8 cellular contexts compared by ENCODE assay signal in the genomic region with DNA sequence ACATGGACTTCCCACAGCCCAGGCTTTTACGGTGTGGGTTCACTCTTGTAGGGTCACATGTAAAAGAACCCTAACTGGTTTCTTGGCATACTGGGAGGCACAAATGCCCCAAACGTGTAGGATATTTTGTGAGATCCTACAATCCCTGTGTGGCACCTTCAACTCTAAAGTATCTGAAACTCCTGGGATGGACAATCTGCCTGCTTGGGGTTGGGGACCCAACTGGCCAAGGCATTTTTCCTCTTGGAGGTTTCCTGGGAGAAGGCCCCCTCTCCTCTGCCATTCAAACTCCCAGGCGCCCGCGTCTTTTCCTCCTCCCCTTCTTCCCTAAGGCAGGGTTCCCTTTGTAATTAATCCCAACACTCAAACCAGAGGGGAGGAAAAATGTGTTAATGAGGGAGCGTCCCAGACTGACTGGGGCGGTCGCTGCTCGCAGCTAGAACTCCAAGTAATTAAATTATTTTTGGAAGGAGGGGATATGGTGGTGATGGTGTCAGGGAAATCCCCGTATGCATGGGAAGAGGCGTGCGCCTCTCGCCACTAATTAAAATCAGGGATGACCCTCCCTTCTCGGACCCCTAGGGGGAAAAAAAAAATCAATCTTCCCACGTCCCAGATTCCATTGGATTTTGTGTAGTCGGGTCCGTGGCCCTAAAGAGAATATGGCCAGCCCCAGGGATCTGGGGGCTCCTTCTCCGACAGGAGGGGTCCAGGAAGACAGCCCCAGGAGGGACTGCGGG. TPM values are rescaled to one million over a fixed set of nuclear protein-coding genes. Genes with fewer than 3 reads are reported as not detected.
DNase-seq lines count a peak whose midpoint lies in the region; ATAC-seq and TF ChIP-seq lines count a peak whose summit lies in the region.

No MANE protein-coding gene starts in this region.

- POLR2A ChIA-PET in HEK293T (lab: Yijun Ruan, JAX): no interaction called here

- H3F3A ChIP-seq in smooth muscle cell (ENCODE audit: low read depth): no peaks in the 10 kb centered on the region

- no peak for DNase-seq in HEK293T (ENCODE audit: extremely low spot score)
- DNase-seq in adipocyte (ENCODE audit: low read depth): no peak
- no peak for DNase-seq in smooth muscle cell (lab: John Stamatoyannopoulos, UW; ENCODE audit: unreplicated experiment)
- no peak for DNase-seq in COLO829 (ENCODE audit: low spot score)
- no peak for DNase-seq in T1000 (lab: John Stamatoyannopoulos, UW)
- no peak for DNase-seq in HUDEP-2 (lab: John Stamatoyannopoulos, UW; ENCODE audit: unreplicated experiment in 76 of 76)

- 19% methylated on average over 19 of the region's 19 CpGs for WGBS in smooth muscle cell (ENCODE audit: low lambda C conversion rate)

- peaks cover 6% of the 10 kb centered on the region for H4K20me1 ChIP-seq in smooth muscle cell (ENCODE audit: low read depth)

- TF ChIP-seq CTCF in smooth muscle cell (IDR thresholded peaks at IDR 0.05; ENCODE audit: borderline replicate concordance, insufficient read depth, poor library complexity, severe bottlenecking): no peak

- H3K27ac ChIP-seq in iPS-20b (ENCODE audit: low read length) (peak overlapping the region; percentile 88), smooth muscle cell (ENCODE audit: low read depth) (peak overlapping the region; percentile 54)

- H3K9me3 ChIP-seq in adipocyte (ENCODE audit: control insufficient read depth, low read length) (no peaks in the 10 kb centered on the region), iPS-20b (ENCODE audit: insufficient read depth, low read depth, low read length) (no peaks in the 10 kb centered on the region), smooth muscle cell (replicated peaks; ENCODE audit: low read depth) (no peaks in the 10 kb centered on the region)

- H3K4me1 ChIP-seq in adipocyte (ENCODE audit: control insufficient read depth, insufficient read depth, low read length): no peaks in the 10 kb centered on the region
- peaks cover 40% of the 10 kb centered on the region for H3K4me1 ChIP-seq in iPS-20b (ENCODE audit: insufficient read depth, low read length)
- peaks cover 44% of the 10 kb centered on the region for H3K4me1 ChIP-seq in smooth muscle cell (ENCODE audit: low read depth)

- peaks cover 6% of the 10 kb centered on the region for H3K79me2 ChIP-seq in smooth muscle cell (ENCODE audit: low read depth)

- H3K27me3 ChIP-seq in adipocyte (replicated peaks; ENCODE audit: control insufficient read depth, insufficient read depth, low read length) (peaks cover 67% of the 10 kb centered on the region), iPS-20b (ENCODE audit: insufficient read depth, low read length) (no peaks in the 10 kb centered on the region), smooth muscle cell (ENCODE audit: low read depth) (no peaks in the 10 kb centered on the region)

- ATAC-seq in HG02973 (IDR thresholded peaks at IDR 0.05; ENCODE audit: unreplicated experiment): no peak

- H3K36me3 ChIP-seq in adipocyte (ENCODE audit: control insufficient read depth, insufficient read depth, low read length, severe bottlenecking) (no peaks in the 10 kb centered on the region), iPS-20b (ENCODE audit: insufficient read depth, low read depth, low read length) (no peaks in the 10 kb centered on the region), smooth muscle cell (ENCODE audit: low read depth) (no peaks in the 10 kb centered on the region)

- H3K9ac ChIP-seq in adipocyte (ENCODE audit: low read length): no peak overlapping the region
- peak overlapping the region; percentile 89 for H3K9ac ChIP-seq in iPS-20b (ENCODE audit: low read depth, low read length)
- H3K9ac ChIP-seq in smooth muscle cell (ENCODE audit: low read depth): peak overlapping the region; percentile 93

- H3K4me2 ChIP-seq in smooth muscle cell: peak overlapping the region; percentile 99

- H3K4me3 ChIP-seq in adipocyte (ENCODE audit: low read length) (peak overlapping the region; percentile 47), iPS-20b (ENCODE audit: low read length) (peak overlapping the region; percentile 81), smooth muscle cell (peak overlapping the region; percentile 99)

- peak overlapping the region; percentile 92 for H2AFZ ChIP-seq in smooth muscle cell (ENCODE audit: low read depth)

- CTCF ChIA-PET in HEK293T (lab: Yijun Ruan, JAX): no interaction called here

TF ChIP-seq in HEK293T, 16 proteins besides CTCF, POLR2A, EP300 and RAD21:
- TF ChIP-seq NFRKB (IDR thresholded peaks at IDR 0.05): no peak
- TF ChIP-seq ZNF384 (IDR thresholded peaks at IDR 0.05): no peak
- TF ChIP-seq FOXA1 (IDR thresholded peaks at IDR 0.05): no peak
- TF ChIP-seq ELF4 (IDR thresholded peaks at IDR 0.05): no peak
- TF ChIP-seq L3MBTL2 (conservative IDR thresholded peaks at IDR 0.05): 0 out of 2 replicates have a peak, but pooled peaks have one; percentile 29
- TF ChIP-seq, protein P1, sequence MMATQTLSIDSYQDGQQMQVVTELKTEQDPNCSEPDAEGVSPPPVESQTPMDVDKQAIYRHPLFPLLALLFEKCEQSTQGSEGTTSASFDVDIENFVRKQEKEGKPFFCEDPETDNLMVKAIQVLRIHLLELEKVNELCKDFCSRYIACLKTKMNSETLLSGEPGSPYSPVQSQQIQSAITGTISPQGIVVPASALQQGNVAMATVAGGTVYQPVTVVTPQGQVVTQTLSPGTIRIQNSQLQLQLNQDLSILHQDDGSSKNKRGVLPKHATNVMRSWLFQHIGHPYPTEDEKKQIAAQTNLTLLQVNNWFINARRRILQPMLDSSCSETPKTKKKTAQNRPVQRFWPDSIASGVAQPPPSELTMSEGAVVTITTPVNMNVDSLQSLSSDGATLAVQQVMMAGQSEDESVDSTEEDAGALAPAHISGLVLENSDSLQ (IDR thresholded peaks at IDR 0.05): no peak
TF ChIP-seq in HEK293T: peak in this region for 1.

RNA-seq across cellular contexts. Expression of a gene that starts 0.7 kb away (rescaled TPM):
- total RNA-seq in smooth muscle cell: 12.2 and 12.6 TPM in 2 replicates
- polyA plus RNA-seq in smooth muscle cell: 7.1 and 8.3 TPM in 2 replicates

RNA-seq across cellular contexts. Expression of a gene that starts 32.8 kb away (rescaled TPM):
- total RNA-seq in smooth muscle cell: 0.99 TPM in 1 of 2 replicates, not detected in the other
- polyA plus RNA-seq in smooth muscle cell: 0.27 and 0.46 TPM in 2 replicates

RNA-seq across cellular contexts. Expression of a gene that starts 56.5 kb away (rescaled TPM):
- 67.4 and 73.4 TPM in 2 replicates for total RNA-seq in smooth muscle cell
- 67.6 and 81.4 TPM in 2 replicates for polyA plus RNA-seq in smooth muscle cell

RNA-seq across cellular contexts. Expression of a gene that starts 56.7 kb away (rescaled TPM):
- 171 and 197 TPM in 2 replicates for total RNA-seq in smooth muscle cell
- 182 and 196 TPM in 2 replicates for polyA plus RNA-seq in smooth muscle cell

Comparison
In these comparisons a context has a peak if more than half of its experiments do, and no peak if none do; other contexts are left out.
1. H3K4me3 ChIP-seq: peak in every context shown above with its lines; median percentile 99 in smooth muscle cell; 81 in iPS-20b; 47 in adipocyte.